3 cellular contexts compared by ENCODE assay signal in the genomic region with DNA sequence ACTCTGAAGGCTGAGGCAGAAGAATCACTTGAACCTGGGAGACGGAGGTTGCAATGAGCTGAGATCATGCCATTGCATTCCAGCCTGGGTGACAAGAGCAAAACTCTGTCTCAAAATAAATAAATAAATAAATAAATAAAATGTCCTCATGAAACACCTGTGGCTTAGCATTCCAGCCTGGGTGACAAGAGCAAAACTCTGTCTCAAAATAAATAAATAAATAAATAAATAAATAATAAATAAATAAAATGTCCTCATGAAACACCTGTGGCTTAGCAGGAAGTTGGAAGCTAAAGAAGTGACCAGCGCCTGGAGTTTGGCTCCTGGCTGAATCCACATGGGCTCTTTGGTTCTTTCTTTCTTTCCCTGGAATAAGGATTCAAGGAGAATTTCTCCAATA.
DNase-seq lines count a peak whose midpoint lies in the region; ATAC-seq, FAIRE-seq and TF ChIP-seq lines count a peak whose summit lies in the region.
"Not testable (repeated sequence)": the region's sequence is repeated elsewhere in the genome, so short reads cannot be mapped to it uniquely, and the experiment has no call there.

No MANE protein-coding gene starts in this region.

- DNase-seq in A549 (ENCODE audit: low read depth in 1 of 2, low spot score in 1 of 2): not testable (repeated sequence)

- TF ChIP-seq POLR2A in A549 (IDR thresholded peaks at IDR 0.05; ENCODE audit: low read length): not testable (repeated sequence)

- H3F3A ChIP-seq in SU-DHL-6 (ENCODE audit: insufficient read depth): peaks cover 68% of the 10 kb centered on the region

- H3K9ac ChIP-seq in SU-DHL-6 (ENCODE audit: low read length): not testable (repeated sequence)

- not testable (repeated sequence) for H3K9me3 ChIP-seq in A549; HEK293 (ENCODE audit: control insufficient read depth, insufficient read depth, low read depth, low read length); SU-DHL-6 (ENCODE audit: insufficient read depth, low read length)

- H2AFZ ChIP-seq in SU-DHL-6 (ENCODE audit: low read depth, low read length, severe bottlenecking): not testable (repeated sequence)

- H3K79me2 ChIP-seq in SU-DHL-6 (ENCODE audit: insufficient read depth, low read length): not testable (repeated sequence)

- not testable (repeated sequence) for H3K36me3 ChIP-seq in HEK293 (ENCODE audit: control insufficient read depth in 2 of 2, insufficient read depth in 1 of 2, low read length in 2 of 2); SU-DHL-6 (ENCODE audit: low read length)

- TF ChIP-seq EP300 in A549 (IDR thresholded peaks at IDR 0.05): not testable (repeated sequence)

- FAIRE-seq in A549 (lab: Jason Lieb, UNC): not testable (repeated sequence)

- POLR2A ChIA-PET in A549 (lab: Yijun Ruan, JAX); HEK293 (lab: Yijun Ruan, JAX): not testable (repeated sequence)

- not testable (repeated sequence) for TF ChIP-seq CTCF in A549 (IDR thresholded peaks at IDR 0.05); HEK293 (tag by site-specific recombination; IDR thresholded peaks at IDR 0.05); SU-DHL-6 (IDR thresholded peaks at IDR 0.05; ENCODE audit: insufficient read depth, low read length, poor library complexity, severe bottlenecking)

- H3K27me3 ChIP-seq in SU-DHL-6 (ENCODE audit: low read length): not testable (repeated sequence)

- not testable (repeated sequence) for TF ChIP-seq RAD21 in A549 (conservative IDR thresholded peaks at IDR 0.05 in 1 of 2, IDR thresholded peaks at IDR 0.05 in 1 of 2)

- H3K9me2 ChIP-seq in SU-DHL-6 (replicated peaks; ENCODE audit: insufficient read depth, low read length): not testable (repeated sequence)

- WGBS in A549 (ENCODE audit: missing lambda C conversion rate): 90% methylated on average over 2 of the region's 2 CpGs

- H3K4me1 ChIP-seq in A549; HEK293 (ENCODE audit: control insufficient read depth, insufficient read depth, low read length): not testable (repeated sequence)

- H4K20me1 ChIP-seq in SU-DHL-6 (ENCODE audit: low read depth, low read length): not testable (repeated sequence)

- H3K4me3 ChIP-seq in A549; HEK293 (ENCODE audit: low read depth, low read length); SU-DHL-6 (ENCODE audit: insufficient read depth, low read length, poor library complexity, severe bottlenecking): not testable (repeated sequence)

- not testable (repeated sequence) for ATAC-seq in A549

- H3K27ac ChIP-seq in A549; HEK293 (ENCODE audit: extremely low read depth, low read depth, low read length): not testable (repeated sequence)
- peak overlapping the region; percentile 91; the same call in 1 of the 2 replicates for H3K27ac ChIP-seq in SU-DHL-6 (ENCODE audit: low read depth, low read length)

- CTCF ChIA-PET in A549 (lab: Yijun Ruan, JAX) (interaction anchor here (1.7 kb wide), 1 partner anchor 15 kb away, joined by 3 read pairs; no protein-coding TSS in a partner anchor), HEK293 (lab: Yijun Ruan, JAX) (interaction anchor here (0.7 kb wide), 2 partner anchors 15 to 428 kb away, joined by 3 to 5 read pairs; no protein-coding TSS in a partner anchor)

- H3K4me2 ChIP-seq in A549: not testable (repeated sequence)
- H3K4me2 ChIP-seq in SU-DHL-6 (ENCODE audit: low read depth, low read length, poor library complexity, severe bottlenecking): peak overlapping the region; percentile 56

TF ChIP-seq in A549, 52 proteins besides CTCF, POLR2A, EP300 and RAD21:
- TF ChIP-seq ZC3H11A (IDR thresholded peaks at IDR 0.05): peak; percentile 25; the same call in 1 of the 2 replicates
TF ChIP-seq in A549: peak in this region for 1; not testable (repeated sequence) for 51.

TF ChIP-seq in HEK293, 187 proteins besides CTCF, POLR2A, EP300 and RAD21:
- TF ChIP-seq ZNF426 (tag by site-specific recombination; IDR thresholded peaks at IDR 0.05) (peak; percentile 55), SCRT2 (tag by site-specific recombination; IDR thresholded peaks at IDR 0.05) (peak; percentile 63), ZNF140 (tag by site-specific recombination; IDR thresholded peaks at IDR 0.05) (peak; percentile 18; the same call in 1 of the 2 replicates), ZNF654 (tag by site-specific recombination; IDR thresholded peaks at IDR 0.05; ENCODE audit: low read depth) (0 out of 2 replicates have a peak, but pooled peaks have one; percentile 10), ZNF664 (tag by site-specific recombination; IDR thresholded peaks at IDR 0.05) (peak; percentile 22; the same call in 1 of the 2 replicates), ZNF394 (tag by site-specific recombination; IDR thresholded peaks at IDR 0.05; ENCODE audit: borderline replicate concordance) (peak; percentile 75; the same call in 1 of the 2 replicates), ZBTB8A (tag by site-specific recombination; IDR thresholded peaks at IDR 0.05) (0 out of 2 replicates have a peak, but pooled peaks have one; percentile 17), ZNF558 (tag by site-specific recombination; IDR thresholded peaks at IDR 0.05) (0 out of 2 replicates have a peak, but pooled peaks have one; percentile 27), ZNF555 (tag by site-specific recombination; conservative IDR thresholded peaks at IDR 0.05) (peak; percentile 54)
- TF ChIP-seq, protein P1, sequence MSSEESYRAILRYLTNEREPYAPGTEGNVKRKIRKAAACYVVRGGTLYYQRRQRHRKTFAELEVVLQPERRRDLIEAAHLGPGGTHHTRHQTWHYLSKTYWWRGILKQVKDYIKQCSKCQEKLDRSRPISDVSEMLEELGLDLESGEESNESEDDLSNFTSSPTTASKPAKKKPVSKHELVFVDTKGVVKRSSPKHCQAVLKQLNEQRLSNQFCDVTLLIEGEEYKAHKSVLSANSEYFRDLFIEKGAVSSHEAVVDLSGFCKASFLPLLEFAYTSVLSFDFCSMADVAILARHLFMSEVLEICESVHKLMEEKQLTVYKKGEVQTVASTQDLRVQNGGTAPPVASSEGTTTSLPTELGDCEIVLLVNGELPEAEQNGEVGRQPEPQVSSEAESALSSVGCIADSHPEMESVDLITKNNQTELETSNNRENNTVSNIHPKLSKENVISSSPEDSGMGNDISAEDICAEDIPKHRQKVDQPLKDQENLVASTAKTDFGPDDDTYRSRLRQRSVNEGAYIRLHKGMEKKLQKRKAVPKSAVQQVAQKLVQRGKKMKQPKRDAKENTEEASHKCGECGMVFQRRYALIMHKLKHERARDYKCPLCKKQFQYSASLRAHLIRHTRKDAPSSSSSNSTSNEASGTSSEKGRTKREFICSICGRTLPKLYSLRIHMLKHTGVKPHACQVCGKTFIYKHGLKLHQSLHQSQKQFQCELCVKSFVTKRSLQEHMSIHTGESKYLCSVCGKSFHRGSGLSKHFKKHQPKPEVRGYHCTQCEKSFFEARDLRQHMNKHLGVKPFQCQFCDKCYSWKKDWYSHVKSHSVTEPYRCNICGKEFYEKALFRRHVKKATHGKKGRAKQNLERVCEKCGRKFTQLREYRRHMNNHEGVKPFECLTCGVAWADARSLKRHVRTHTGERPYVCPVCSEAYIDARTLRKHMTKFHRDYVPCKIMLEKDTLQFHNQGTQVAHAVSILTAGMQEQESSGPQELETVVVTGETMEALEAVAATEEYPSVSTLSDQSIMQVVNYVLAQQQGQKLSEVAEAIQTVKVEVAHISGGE (tag by site-specific recombination; conservative IDR thresholded peaks at IDR 0.05; ENCODE audit: low read depth): peak; percentile 52; the same call in 1 of the 2 replicates
- TF ChIP-seq, protein P2, sequence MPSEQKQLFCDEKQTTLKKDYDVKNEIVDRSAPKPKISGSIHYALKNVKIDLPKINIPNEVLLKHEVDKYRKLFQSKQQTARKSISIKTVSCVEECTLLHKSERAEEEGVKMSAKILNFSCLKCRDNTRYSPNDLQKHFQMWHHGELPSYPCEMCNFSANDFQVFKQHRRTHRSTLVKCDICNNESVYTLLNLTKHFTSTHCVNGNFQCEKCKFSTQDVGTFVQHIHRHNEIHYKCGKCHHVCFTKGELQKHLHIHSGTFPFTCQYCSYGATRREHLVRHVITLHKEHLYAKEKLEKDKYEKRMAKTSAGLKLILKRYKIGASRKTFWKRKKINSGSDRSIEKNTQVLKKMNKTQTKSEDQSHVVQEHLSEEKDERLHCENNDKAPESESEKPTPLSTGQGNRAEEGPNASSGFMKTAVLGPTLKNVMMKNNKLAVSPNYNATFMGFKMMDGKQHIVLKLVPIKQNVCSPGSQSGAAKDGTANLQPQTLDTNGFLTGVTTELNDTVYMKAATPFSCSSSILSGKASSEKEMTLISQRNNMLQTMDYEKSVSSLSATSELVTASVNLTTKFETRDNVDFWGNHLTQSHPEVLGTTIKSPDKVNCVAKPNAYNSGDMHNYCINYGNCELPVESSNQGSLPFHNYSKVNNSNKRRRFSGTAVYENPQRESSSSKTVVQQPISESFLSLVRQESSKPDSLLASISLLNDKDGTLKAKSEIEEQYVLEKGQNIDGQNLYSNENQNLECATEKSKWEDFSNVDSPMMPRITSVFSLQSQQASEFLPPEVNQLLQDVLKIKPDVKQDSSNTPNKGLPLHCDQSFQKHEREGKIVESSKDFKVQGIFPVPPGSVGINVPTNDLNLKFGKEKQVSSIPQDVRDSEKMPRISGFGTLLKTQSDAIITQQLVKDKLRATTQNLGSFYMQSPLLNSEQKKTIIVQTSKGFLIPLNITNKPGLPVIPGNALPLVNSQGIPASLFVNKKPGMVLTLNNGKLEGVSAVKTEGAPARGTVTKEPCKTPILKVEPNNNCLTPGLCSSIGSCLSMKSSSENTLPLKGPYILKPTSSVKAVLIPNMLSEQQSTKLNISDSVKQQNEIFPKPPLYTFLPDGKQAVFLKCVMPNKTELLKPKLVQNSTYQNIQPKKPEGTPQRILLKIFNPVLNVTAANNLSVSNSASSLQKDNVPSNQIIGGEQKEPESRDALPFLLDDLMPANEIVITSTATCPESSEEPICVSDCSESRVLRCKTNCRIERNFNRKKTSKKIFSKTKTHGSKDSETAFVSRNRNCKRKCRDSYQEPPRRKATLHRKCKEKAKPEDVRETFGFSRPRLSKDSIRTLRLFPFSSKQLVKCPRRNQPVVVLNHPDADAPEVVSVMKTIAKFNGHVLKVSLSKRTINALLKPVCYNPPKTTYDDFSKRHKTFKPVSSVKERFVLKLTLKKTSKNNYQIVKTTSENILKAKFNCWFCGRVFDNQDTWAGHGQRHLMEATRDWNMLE (tag by site-specific recombination; conservative IDR thresholded peaks at IDR 0.05; ENCODE audit: low read depth): peak; percentile 64; the same call in 1 of the 2 replicates
